Comparison of ENCODE assay signal across 29 cellular contexts in genomic region chrX:150582338-150582948, GRCh38. TPM values are rescaled to one million over a fixed set of nuclear protein-coding genes. Genes with fewer than 3 reads are reported as not detected.
DNase-seq lines count a peak whose midpoint lies in the region; ATAC-seq and TF ChIP-seq lines count a peak whose summit lies in the region.
"Had no signal": no experiment of that assay in that cellular context is flagged by ENCODE, and none has a peak within 500 bp of the region (broad histone marks: within the 10 kb centered on the region; RNA-seq: fewer than 3 reads in every experiment).

No MANE protein-coding gene starts in this region.

- H3K4me1 ChIP-seq in right lobe of liver: peaks cover 0 to 7% (median 0%) of the 10 kb centered on the region in 4 donors
- H3K4me1 ChIP-seq: BLaER1 treated with 17β-estradiol and CSF1 and Interleukin-3, amounts not matched to agents 10 nM and 100 nM; esophagus muscularis mucosa; pancreas had no signal

- DNase-seq in T-helper 1 cell (no peak), HT1080 (ENCODE audit: low read depth) (peak; percentile 3), amniotic epithelial cell (ENCODE audit: low read depth) (peak; percentile 7), right lobe of liver (no peak)
- no peak for DNase-seq in stimulated activated naive CD8-positive, alpha-beta T cell treated with anti-CD3 and anti-CD28 coated beads, Interleukin-15, Interleukin-2, amounts not matched to agents 100 U/mL and 50 U/mL, for 24 hours
- DNase-seq: activated CD4-positive, alpha-beta T cell treated with anti-CD3 and anti-CD28 coated beads for 4 hours; activated naive CD4-positive, alpha-beta T cell; activated T-cell treated with anti-CD3 and anti-CD28 coated beads, Interleukin-2, amount 50 U/mL, for 48 hours; amygdala; Caco-2; effector memory CD8-positive, alpha-beta T cell; gastrocnemius medialis; HFFc6; hypothalamus; MV-4-11; NCI-H187 treated with DMSO at 0.1 percent for 48 hours; NCI-H226; pancreas; SIG-M5; stimulated activated CD4-positive, alpha-beta T cell treated with anti-CD3 and anti-CD28 coated beads, Interleukin-12 subunit alpha, Interleukin-12 subunit beta, amount 100 ng/mL, for 4 hours; stimulated activated CD4-positive, alpha-beta T cell treated with anti-CD3 and anti-CD28 coated beads, Interleukin-4, amount 100 ng/mL, for 4 hours had no signal

- no peaks in the 10 kb centered on the region for H3K9me3 ChIP-seq in right lobe of liver
- H3K9me3 ChIP-seq: Caco-2, esophagus muscularis mucosa, gastrocnemius medialis, pancreas had no signal

- no peaks in the 10 kb centered on the region for H3K9me3 Mint-ChIP-seq in T-helper 1 cell treated with Interleukin-12 subunit alpha and Interleukin-12 subunit beta and Interleukin-4 antibody, amounts not matched to agents 30 μg/mL and 1 μg/mL, for 36 hours
- H3K9me3 Mint-ChIP-seq: effector memory CD8-positive, alpha-beta T cell; HFFc6; stimulated activated naive CD8-positive, alpha-beta T cell treated with anti-CD3 and anti-CD28 coated beads, Interleukin-15, Interleukin-2, amounts not matched to agents 100 ng/mL and 50 ng/mL, for 24 hours had no signal

- no peak overlapping the region for H3K4me3 ChIP-seq in right lobe of liver
- H3K4me3 ChIP-seq: BLaER1 treated with 17β-estradiol and CSF1 and Interleukin-3, amounts not matched to agents 10 nM and 100 nM; coronary artery; esophagus muscularis mucosa; gastrocnemius medialis; K562; pancreas had no signal

- H3K27ac ChIP-seq in right lobe of liver: no peak overlapping the region
- H3K27ac ChIP-seq: BLaER1 treated with 17β-estradiol and CSF1 and Interleukin-3, amounts not matched to agents 10 nM and 100 nM; coronary artery; esophagus muscularis mucosa; gastrocnemius medialis; pancreas had no signal

- no peaks in the 10 kb centered on the region for H3K27me3 ChIP-seq in right lobe of liver
- H3K27me3 ChIP-seq: BLaER1 treated with 17β-estradiol and CSF1 and Interleukin-3, amounts not matched to agents 10 nM and 100 nM; esophagus muscularis mucosa; gastrocnemius medialis had no signal

- TF ChIP-seq CTCF in right lobe of liver (IDR thresholded peaks at IDR 0.05): no peak

- intact Hi-C loops in right lobe of liver (cut with DNase I): no loop called here

- H3K4me3 Mint-ChIP-seq in T-helper 1 cell treated with Interleukin-12 subunit alpha and Interleukin-12 subunit beta and Interleukin-4 antibody, amounts not matched to agents 30 μg/mL and 1 μg/mL, for 36 hours: no peak overlapping the region
- H3K4me3 Mint-ChIP-seq: effector memory CD8-positive, alpha-beta T cell; stimulated activated naive CD8-positive, alpha-beta T cell treated with anti-CD3 and anti-CD28 coated beads, Interleukin-15, Interleukin-2, amounts not matched to agents 100 ng/mL and 50 ng/mL, for 24 hours had no signal

- peaks cover 23% of the 10 kb centered on the region for H3K4me1 Mint-ChIP-seq in T-helper 1 cell treated with Interleukin-12 subunit alpha and Interleukin-12 subunit beta and Interleukin-4 antibody, amounts not matched to agents 30 μg/mL and 1 μg/mL, for 36 hours (ENCODE audit: low read depth)

- peak overlapping the region; percentile 15 for H3K27ac Mint-ChIP-seq in T-helper 1 cell treated with Interleukin-12 subunit alpha and Interleukin-12 subunit beta and Interleukin-4 antibody, amounts not matched to agents 30 μg/mL and 1 μg/mL, for 36 hours
- H3K27ac Mint-ChIP-seq: effector memory CD8-positive, alpha-beta T cell; stimulated activated naive CD8-positive, alpha-beta T cell treated with anti-CD3 and anti-CD28 coated beads, Interleukin-15, Interleukin-2, amounts not matched to agents 100 ng/mL and 50 ng/mL, for 24 hours had no signal

- no peak for TF ChIP-seq POLR2A in right lobe of liver (IDR thresholded peaks at IDR 0.05)

- peak in 3 of 4 donors; percentile 33 to 51 (median 40) for ATAC-seq in right lobe of liver
- ATAC-seq in HG02623 (IDR thresholded peaks at IDR 0.05; ENCODE audit: unreplicated experiment): no peak
- no peak for ATAC-seq in HG03095 (IDR thresholded peaks at IDR 0.05; ENCODE audit: unreplicated experiment)
- ATAC-seq in stimulated activated naive CD8-positive, alpha-beta T cell treated with anti-CD3 and anti-CD28 coated beads, Interleukin-15, Interleukin-2, amounts not matched to agents 100 U/mL and 50 U/mL, for 24 hours: no peak
- ATAC-seq: effector memory CD8-positive, alpha-beta T cell; gastrocnemius medialis; K562 had no signal

- no peaks in the 10 kb centered on the region for H3K27me3 Mint-ChIP-seq in T-helper 1 cell treated with Interleukin-12 subunit alpha and Interleukin-12 subunit beta and Interleukin-4 antibody, amounts not matched to agents 30 μg/mL and 1 μg/mL, for 36 hours (ENCODE audit: low read depth)
- H3K27me3 Mint-ChIP-seq: effector memory CD8-positive, alpha-beta T cell; stimulated activated naive CD8-positive, alpha-beta T cell treated with anti-CD3 and anti-CD28 coated beads, Interleukin-15, Interleukin-2, amounts not matched to agents 100 ng/mL and 50 ng/mL, for 24 hours had no signal

- H3K36me3 ChIP-seq in right lobe of liver: no peaks in the 10 kb centered on the region
- H3K36me3 ChIP-seq: esophagus muscularis mucosa, gastrocnemius medialis, pancreas had no signal

- H3K36me3 Mint-ChIP-seq in T-helper 1 cell treated with Interleukin-12 subunit alpha and Interleukin-12 subunit beta and Interleukin-4 antibody, amounts not matched to agents 30 μg/mL and 1 μg/mL, for 36 hours (ENCODE audit: low read depth): peaks cover 6% of the 10 kb centered on the region

RNA-seq across cellular contexts. Expression of gene MTM1, which starts 14.0 kb away (rescaled TPM):
- total RNA-seq in HT1080 (2014; rRNA removed; shearing (Covaris generic)): 4.9 and 6.4 TPM in 2 replicates
- polyA plus RNA-seq in HT1080 (2015; cell fraction: cytosol; rRNA removed): 5.7 and 7.0 TPM in 2 replicates
- 9.9 and 10.2 TPM in 2 replicates for polyA plus RNA-seq in HT1080 (2015; cell fraction: nucleus; rRNA removed)
- total RNA-seq in right lobe of liver: 10 to 100 TPM in 5 of 6 experiments, 1 to 10 TPM in 1; 9.8 to 18.0 (median 13.5) TPM

Comparison
In these comparisons a context has a peak if more than half of its experiments do, and no peak if none do; other contexts are left out.
1. DNase-seq: peak in HT1080 (single experiment) and amniotic epithelial cell (single experiment); none in T-helper 1 cell (0 of 5), right lobe of liver (0 of 3) and stimulated activated naive CD8-positive, alpha-beta T cell treated with anti-CD3 and anti-CD28 coated beads, Interleukin-15, Interleukin-2, amounts not matched to agents 100 U/mL and 50 U/mL, for 24 hours (single experiment).
2. ATAC-seq: peak in right lobe of liver (3 of 4); none in HG02623 (single experiment), HG03095 (single experiment) and stimulated activated naive CD8-positive, alpha-beta T cell treated with anti-CD3 and anti-CD28 coated beads, Interleukin-15, Interleukin-2, amounts not matched to agents 100 U/mL and 50 U/mL, for 24 hours (single experiment).